16 cellular contexts compared by ENCODE assay signal in the genomic region with DNA sequence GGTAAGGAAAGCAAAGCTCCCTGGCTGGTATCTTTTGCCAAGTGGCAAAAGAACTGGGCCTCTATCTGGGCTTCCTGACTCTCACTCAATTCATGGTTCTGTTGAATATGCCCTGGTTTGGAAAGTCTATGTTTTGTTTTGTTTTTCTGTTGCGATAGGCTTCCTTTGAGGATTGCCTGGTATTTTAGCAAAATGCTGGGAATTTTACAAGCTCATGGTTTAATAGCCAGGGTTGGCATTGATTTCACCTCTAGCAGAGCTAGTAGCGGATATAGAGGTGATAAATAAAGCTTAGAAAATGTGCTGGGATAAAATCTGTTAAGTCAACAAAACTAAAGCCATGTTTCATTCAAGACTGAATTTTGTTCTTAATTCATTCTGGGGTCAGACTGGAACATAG.
DNase-seq lines count a peak whose midpoint lies in the region; ATAC-seq, FAIRE-seq and TF ChIP-seq lines count a peak whose summit lies in the region.
"Had no signal": no experiment of that assay in that cellular context is flagged by ENCODE, and none has a peak within 500 bp of the region (broad histone marks: within the 10 kb centered on the region; RNA-seq: fewer than 3 reads in every experiment).

No MANE protein-coding gene starts in this region.

- H3K36me3 Mint-ChIP-seq in astrocyte (ENCODE audit: low read depth, unreplicated experiment): peaks cover 2% of the 10 kb centered on the region
- no peaks in the 10 kb centered on the region for H3K36me3 Mint-ChIP-seq in T-helper 2 cell treated with Interferon-gamma antibody and Interleukin-4, amounts not matched to agents 5 μg/mL and 100 μg/mL, for 36 hours (ENCODE audit: low read depth)

- H3K27ac Mint-ChIP-seq in astrocyte (ENCODE audit: unreplicated experiment): no peak overlapping the region
- no peak overlapping the region for H3K27ac Mint-ChIP-seq in T-helper 2 cell treated with Interferon-gamma antibody and Interleukin-4, amounts not matched to agents 5 μg/mL and 100 μg/mL, for 36 hours
- H3K27ac Mint-ChIP-seq: CD4-positive, alpha-beta T cell; H9 had no signal

- no peak for FAIRE-seq in astrocyte (lab: Jason Lieb, UNC)
- FAIRE-seq in endothelial cell of umbilical vein (lab: Jason Lieb, UNC): no peak
- FAIRE-seq: A549, GM12878, H1 had no signal

- no peak overlapping the region for H4K91ac ChIP-seq in mesenchymal stem cell (ENCODE audit: low read length)

- H3K79me2 ChIP-seq in astrocyte (ENCODE audit: insufficient read depth, low read length): no peaks in the 10 kb centered on the region
- H3K79me2 ChIP-seq in endothelial cell of umbilical vein (ENCODE audit: control insufficient read depth, insufficient read depth, low read length): no peaks in the 10 kb centered on the region

- H3K4me3 Mint-ChIP-seq in astrocyte (ENCODE audit: unreplicated experiment): no peak overlapping the region
- no peak overlapping the region for H3K4me3 Mint-ChIP-seq in T-helper 2 cell treated with Interferon-gamma antibody and Interleukin-4, amounts not matched to agents 5 μg/mL and 100 μg/mL, for 36 hours
- H3K4me3 Mint-ChIP-seq: CD4-positive, alpha-beta T cell; H9 had no signal

- no peak overlapping the region for H2BK120ac ChIP-seq in mesenchymal stem cell (ENCODE audit: low read depth, low read length)

- H3K4me1 ChIP-seq in astrocyte (ENCODE audit: insufficient read depth, low read length) (no peaks in the 10 kb centered on the region), endothelial cell of umbilical vein (ENCODE audit: control insufficient read depth, extremely low read depth, insufficient read depth, low read length) (peaks cover 15% of the 10 kb centered on the region), mesenchymal stem cell (ENCODE audit: control insufficient read depth, insufficient read depth, low read depth, low read length) (peaks cover 7% of the 10 kb centered on the region)

- no peaks in the 10 kb centered on the region for H4K20me1 ChIP-seq in astrocyte (ENCODE audit: insufficient read depth, low read length)
- no peaks in the 10 kb centered on the region for H4K20me1 ChIP-seq in endothelial cell of umbilical vein (replicated peaks; ENCODE audit: control insufficient read depth, extremely low read depth, insufficient read depth, low read length)

- H3K9me1 ChIP-seq in endothelial cell of umbilical vein (replicated peaks; ENCODE audit: control insufficient read depth, extremely low read depth, insufficient read depth, low read length): no peaks in the 10 kb centered on the region

- BruUV-seq in endothelial cell of umbilical vein (replicated peaks; lab: Mats Ljungman, UMichigan): no TSS peak

- intact Hi-C loops in endothelial cell of umbilical vein (cut with micrococcal nuclease): no loop called here

- CTCF ChIA-PET in endothelial cell of umbilical vein (lab: Charles Lee): interaction anchor here (0.6 to 2.5 kb wide), 6 partner anchors 9 to 238 kb away, joined by 3 to 12 read pairs (median 4); no protein-coding TSS in a partner anchor

- no peaks in the 10 kb centered on the region for H3K27me3 Mint-ChIP-seq in astrocyte (ENCODE audit: low read depth, unreplicated experiment)
- peaks cover 53% of the 10 kb centered on the region for H3K27me3 Mint-ChIP-seq in T-helper 2 cell treated with Interferon-gamma antibody and Interleukin-4, amounts not matched to agents 5 μg/mL and 100 μg/mL, for 36 hours (ENCODE audit: low read depth)
- H3K27me3 Mint-ChIP-seq: CD4-positive, alpha-beta T cell had no signal

- H2BK15ac ChIP-seq in mesenchymal stem cell (ENCODE audit: low read depth, poor library complexity, severe bottlenecking): no peak overlapping the region

- H3K18ac ChIP-seq in mesenchymal stem cell (ENCODE audit: low read depth in 1 of 2, low read length in 2 of 2): no peak overlapping the region

- TF ChIP-seq CTCF in astrocyte (IDR thresholded peaks at IDR 0.05; ENCODE audit: insufficient read depth, low read depth, low read length): no peak
- no peak for TF ChIP-seq CTCF in endothelial cell of umbilical vein (IDR thresholded peaks at IDR 0.05; ENCODE audit: extremely low read depth in 1 of 2, insufficient read depth in 1 of 2, low read depth in 1 of 2, low read length in 2 of 2)

- H3K4me2 ChIP-seq in astrocyte (ENCODE audit: low read length) (no peak overlapping the region), endothelial cell of umbilical vein (ENCODE audit: insufficient read depth, low read length) (peak overlapping the region; percentile 31), mesenchymal stem cell (ENCODE audit: low read length, poor library complexity, severe bottlenecking) (no peak overlapping the region)
- H3K4me2 ChIP-seq: A549 had no signal

- H3K9me3 Mint-ChIP-seq in astrocyte (ENCODE audit: unreplicated experiment): peaks cover 2% of the 10 kb centered on the region
- no peaks in the 10 kb centered on the region for H3K9me3 Mint-ChIP-seq in T-helper 2 cell treated with Interferon-gamma antibody and Interleukin-4, amounts not matched to agents 5 μg/mL and 100 μg/mL, for 36 hours
- H3K9me3 Mint-ChIP-seq: CD4-positive, alpha-beta T cell; H9 had no signal

- ATAC-seq in GM18870 (IDR thresholded peaks at IDR 0.05; ENCODE audit: unreplicated experiment) (no peak), GM19023 (IDR thresholded peaks at IDR 0.05; ENCODE audit: unreplicated experiment) (no peak), HG02610 (IDR thresholded peaks at IDR 0.05; ENCODE audit: unreplicated experiment) (no peak)
- ATAC-seq: A549, GM12878 had no signal

- H3K4ac ChIP-seq in mesenchymal stem cell (ENCODE audit: low read depth in 1 of 2, low read length in 2 of 2): no peak overlapping the region

- H2AK5ac ChIP-seq in mesenchymal stem cell (ENCODE audit: low read length, severe bottlenecking): peak overlapping the region; percentile 49

- no peak overlapping the region for H3K23ac ChIP-seq in mesenchymal stem cell (ENCODE audit: low read length in 2 of 2)

- TF ChIP-seq POLR2A in endothelial cell of umbilical vein (IDR thresholded peaks at IDR 0.05; ENCODE audit: low read depth, low read length): no peak

- H3K27ac ChIP-seq in astrocyte (ENCODE audit: low read depth, low read length): peak overlapping the region; percentile 4
- H3K27ac ChIP-seq in endothelial cell of umbilical vein (ENCODE audit: insufficient read depth, low read depth, low read length): no peak overlapping the region
- H3K27ac ChIP-seq in mesenchymal stem cell (ENCODE audit: low read length, poor library complexity, severe bottlenecking): peak overlapping the region; percentile 40
- H3K27ac ChIP-seq: A549, C4-2B had no signal

- H3K9ac ChIP-seq in astrocyte (ENCODE audit: low read length): no peak overlapping the region
- no peak overlapping the region for H3K9ac ChIP-seq in endothelial cell of umbilical vein (replicated peaks; ENCODE audit: extremely low read depth, insufficient read depth, low read length)
- no peak overlapping the region for H3K9ac ChIP-seq in mesenchymal stem cell (ENCODE audit: low read length)

- H3K27me3 ChIP-seq in astrocyte (ENCODE audit: insufficient read depth, low read length): no peaks in the 10 kb centered on the region
- H3K27me3 ChIP-seq in endothelial cell of umbilical vein (ENCODE audit: control insufficient read depth in 2 of 2, insufficient read depth in 2 of 2, low read length in 2 of 2): no peaks in the 10 kb centered on the region
- H3K27me3 ChIP-seq in mesenchymal stem cell (ENCODE audit: control insufficient read depth in 1 of 2, insufficient read depth in 1 of 2, low read length in 2 of 2): no peaks in the 10 kb centered on the region

- no peak overlapping the region for H4K8ac ChIP-seq in mesenchymal stem cell (ENCODE audit: low read length)

- POLR2A ChIA-PET in endothelial cell of umbilical vein (lab: Charles Lee): no interaction called here

- H3K14ac ChIP-seq in mesenchymal stem cell (ENCODE audit: low read length in 2 of 2): no peak overlapping the region

- H2AFZ ChIP-seq in astrocyte (ENCODE audit: low read depth, low read length) (no peak overlapping the region), endothelial cell of umbilical vein (ENCODE audit: low read depth, low read length) (no peak overlapping the region), mesenchymal stem cell (ENCODE audit: low read depth, low read length) (no peak overlapping the region)

- H3K79me1 ChIP-seq in mesenchymal stem cell (replicated peaks; ENCODE audit: low read length, poor library complexity, severe bottlenecking): no peaks in the 10 kb centered on the region

- no peak for DNase-seq in astrocyte (ENCODE audit: low read depth)
- peak; percentile 71 for DNase-seq in endothelial cell of umbilical vein (ENCODE audit: low read depth, low spot score)
- DNase-seq in mesenchymal stem cell: no peak
- no peak for DNase-seq in T-helper 2 cell treated with Interferon-gamma antibody and Interleukin-4, amounts not matched to agents 5 μg/mL and 100 μg/mL, for 36 hours (ENCODE audit: low spot score)
- DNase-seq: AML-193; CD4-positive, alpha-beta T cell; DMS79 treated with DMSO at 0.1 percent for 48 hours; H9; KG1 had no signal

- dilution Hi-C loops in endothelial cell of umbilical vein (cut with MboI; ENCODE audit: extremely low pct_ligation_motif_present, low sequenced_read_pairs): no loop called here

- H3K4me1 Mint-ChIP-seq in astrocyte (ENCODE audit: low read depth, unreplicated experiment): no peaks in the 10 kb centered on the region
- H3K4me1 Mint-ChIP-seq in T-helper 2 cell treated with Interferon-gamma antibody and Interleukin-4, amounts not matched to agents 5 μg/mL and 100 μg/mL, for 36 hours (ENCODE audit: low read depth): peaks cover 3% of the 10 kb centered on the region

- 90% methylated on average over 2 of the region's 2 CpGs for WGBS in mesenchymal stem cell

- no peak overlapping the region for H2BK12ac ChIP-seq in mesenchymal stem cell (ENCODE audit: low read length in 2 of 2)

- H3K36me3 ChIP-seq in astrocyte (ENCODE audit: insufficient read depth, low read length): no peaks in the 10 kb centered on the region
- H3K36me3 ChIP-seq in endothelial cell of umbilical vein (ENCODE audit: control insufficient read depth in 2 of 2, extremely low read depth in 1 of 2, insufficient read depth in 2 of 2, low read length in 2 of 2): no peaks in the 10 kb centered on the region
- no peaks in the 10 kb centered on the region for H3K36me3 ChIP-seq in mesenchymal stem cell (ENCODE audit: control insufficient read depth in 1 of 2, insufficient read depth in 2 of 2, low read depth in 1 of 2, low read length in 2 of 2)

- H3K9me3 ChIP-seq in astrocyte (ENCODE audit: insufficient read depth, low read depth, low read length) (no peaks in the 10 kb centered on the region), endothelial cell of umbilical vein (replicated peaks; ENCODE audit: control insufficient read depth, insufficient read depth, low read length) (no peaks in the 10 kb centered on the region), mesenchymal stem cell (ENCODE audit: control insufficient read depth, low read length) (no peaks in the 10 kb centered on the region)
- H3K9me3 ChIP-seq: A549 had no signal

- no peak overlapping the region for H2BK5ac ChIP-seq in mesenchymal stem cell (ENCODE audit: low read depth, low read length, poor library complexity, severe bottlenecking)

- H3K4me3 ChIP-seq in astrocyte (ENCODE audit: insufficient read depth, low read depth, low read length) (no peak overlapping the region), endothelial cell of umbilical vein (replicated peaks in 1 of 3; ENCODE audit: insufficient read depth in 1 of 3, low read depth in 1 of 3, low read length in 3 of 3) (no peak overlapping the region), mesenchymal stem cell (ENCODE audit: insufficient read depth in 1 of 2, low read depth in 1 of 2, low read length in 2 of 2) (no peak overlapping the region)
- H3K4me3 ChIP-seq: A549, GM12878 had no signal
